Comparison of ENCODE assay signal across 8 cellular contexts in genomic region chr7:32905175-32905662, GRCh38. TPM values are rescaled to one million over a fixed set of nuclear protein-coding genes. Genes with fewer than 3 reads are reported as not detected.
A peak's percentile ranks its signal among the peaks of the same experiment; 100 is the strongest.
DNase-seq lines count a peak whose midpoint lies in the region; ATAC-seq and TF ChIP-seq lines count a peak whose summit lies in the region.

No MANE protein-coding gene starts in this region.

- peak overlapping the region; percentile 19 for H3K4me3 ChIP-seq in Caco-2 (ENCODE audit: low read depth, low read length)
- peak overlapping the region; percentile 13 to 26 for H3K4me3 ChIP-seq in right atrium auricular region
- H3K4me3 ChIP-seq in retinal pigment epithelial cell (ENCODE audit: low read length) = peak overlapping the region; percentile 39

- no peaks in the 10 kb centered on the region for H3K27me3 Mint-ChIP-seq in Caco-2 (ENCODE audit: insufficient read depth, unreplicated experiment)
- no peaks in the 10 kb centered on the region for H3K27me3 Mint-ChIP-seq in activated naive CD8-positive, alpha-beta T cell

- peaks cover 13% of the 10 kb centered on the region; the same call in 1 of the 2 replicates for H3K4me1 ChIP-seq in Caco-2
- H3K4me1 ChIP-seq in right atrium auricular region = peaks cover 0 to 14% of the 10 kb centered on the region in 2 donors

- H3K9me3 ChIP-seq in Caco-2 (no peaks in the 10 kb centered on the region), right atrium auricular region (no peaks in the 10 kb centered on the region)

- TF ChIP-seq CTCF in Caco-2 (IDR thresholded peaks at IDR 0.05; ENCODE audit: insufficient read depth in 1 of 2, low read depth in 1 of 2, low read length in 1 of 2, severe bottlenecking in 1 of 2, unreplicated experiment in 1 of 2) (no peak), right atrium auricular region (IDR thresholded peaks at IDR 0.05) (no peak), retinal pigment epithelial cell (conservative IDR thresholded peaks at IDR 0.05; ENCODE audit: low read depth, low read length) (no peak), GM20000 (IDR thresholded peaks at IDR 0.05; ENCODE audit: extremely low read depth, missing control alignments) (no peak)

- H3K27ac Mint-ChIP-seq in Caco-2 (ENCODE audit: unreplicated experiment) = peak overlapping the region; percentile 55
- H3K27ac Mint-ChIP-seq in activated naive CD8-positive, alpha-beta T cell = peak overlapping the region; percentile 85

- POLR2A ChIA-PET in Caco-2 (lab: Charles Lee) = no interaction called here

- no TSS peak for BruUV-seq in Caco-2 (replicated peaks; lab: Mats Ljungman, UMichigan)

- H3K27me3 ChIP-seq in Caco-2 (replicated peaks; ENCODE audit: control insufficient read depth, insufficient read depth, low read length) (no peaks in the 10 kb centered on the region), right atrium auricular region (no peaks in the 10 kb centered on the region)

- H3K36me3 ChIP-seq in Caco-2 (ENCODE audit: control insufficient read depth, insufficient read depth, low read length) (no peaks in the 10 kb centered on the region), right atrium auricular region (no peaks in the 10 kb centered on the region)

- no peak overlapping the region for H3K27ac ChIP-seq in right atrium auricular region

- H3K9me3 Mint-ChIP-seq in Caco-2 (ENCODE audit: unreplicated experiment) = no peaks in the 10 kb centered on the region
- no peaks in the 10 kb centered on the region for H3K9me3 Mint-ChIP-seq in activated naive CD8-positive, alpha-beta T cell (ENCODE audit: low read depth)

- H3K4me3 Mint-ChIP-seq in Caco-2 (ENCODE audit: unreplicated experiment) = peak overlapping the region; percentile 66
- peak overlapping the region; percentile 80 for H3K4me3 Mint-ChIP-seq in activated naive CD8-positive, alpha-beta T cell

- ATAC-seq in HG02943 (IDR thresholded peaks at IDR 0.05; ENCODE audit: low read depth, unreplicated experiment) (peak; percentile 59), SK-N-SH treated with all-trans-retinoic acid at 6 μM for 48 hours (peak; percentile 99), HG02798 (IDR thresholded peaks at IDR 0.05; ENCODE audit: poor library complexity, unreplicated experiment) (no peak)

- no peaks in the 10 kb centered on the region for H3K36me3 Mint-ChIP-seq in Caco-2 (ENCODE audit: insufficient read depth, unreplicated experiment)
- no peaks in the 10 kb centered on the region for H3K36me3 Mint-ChIP-seq in activated naive CD8-positive, alpha-beta T cell

- CTCF ChIA-PET in Caco-2 (lab: Charles Lee) = no interaction called here

- H3K4me1 Mint-ChIP-seq in Caco-2 (ENCODE audit: low read depth, unreplicated experiment) = peaks cover 4% of the 10 kb centered on the region
- H3K4me1 Mint-ChIP-seq in activated naive CD8-positive, alpha-beta T cell (ENCODE audit: low read depth) = peaks cover 16% of the 10 kb centered on the region

- DNase-seq in Caco-2 (peak; percentile 41 to 50), right atrium auricular region (ENCODE audit: low spot score) (no peak), retinal pigment epithelial cell (ENCODE audit: low read depth) (no peak), GM20000 (ENCODE audit: low spot score) (no peak)

- intact Hi-C loops in Caco-2 (cut with micrococcal nuclease; ENCODE audit: unreplicated experiment) = no loop called here

TF ChIP-seq in SK-N-SH treated with all-trans-retinoic acid at 6 μM for 48 hours, 23 proteins besides CTCF, POLR2A, EP300 and RAD21:
- TF ChIP-seq TCF4 (CRISPR knock-in tag; IDR thresholded peaks at IDR 0.05; ENCODE audit: borderline replicate concordance) = peak; percentile 91
- no peak for TF ChIP-seq ZNF70 (CRISPR knock-in tag; IDR thresholded peaks at IDR 0.05)

RNA-seq across cellular contexts. Expression of gene KBTBD2, which starts 13.7 kb away (rescaled TPM):
- total RNA-seq in Caco-2 (2022) (30.2 and 30.8 TPM in 2 replicates), right atrium auricular region (10 to 100 TPM; 22.4 to 26.0 TPM)

RNA-seq across cellular contexts. Expression of gene FKBP9, which starts 52.0 kb away (rescaled TPM):
- total RNA-seq in Caco-2 (2022) = 74.3 and 82.6 TPM in 2 replicates
- total RNA-seq in right atrium auricular region = 100 to 1,000 TPM in 1 of 2 donors, 10 to 100 TPM in 1; 73.3 to 129 TPM

Comparison
In these comparisons a context has a peak if more than half of its experiments do, and no peak if none do; other contexts are left out.
1. DNase-seq: peak in Caco-2 (2 of 2); none in right atrium auricular region (single experiment), retinal pigment epithelial cell (single experiment) and GM20000 (single experiment).
2. Peak in every context shown above with its lines, with median percentiles within 50 percentile points of each other: H3K4me3 ChIP-seq.